In the genomic region with DNA sequence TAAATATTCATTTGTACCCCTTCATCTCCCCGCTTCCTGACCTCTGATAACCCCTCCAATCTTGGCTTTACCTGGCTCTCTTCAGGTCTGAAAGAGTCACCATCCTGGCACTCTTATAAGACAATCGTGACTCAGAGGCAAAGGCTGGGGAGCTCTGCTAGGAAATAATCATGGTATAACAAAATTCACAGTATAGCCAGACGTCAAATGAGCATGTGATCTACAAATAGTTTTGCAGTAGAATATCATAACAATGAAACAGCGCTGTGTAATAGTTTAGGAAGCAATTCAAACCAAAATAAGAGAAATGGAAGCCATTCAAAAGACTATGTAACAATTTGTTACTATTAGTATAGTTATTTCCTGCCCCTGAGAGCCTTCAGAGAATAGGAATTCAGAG, we compare ENCODE assay signal across 12 cellular contexts. TPM values are rescaled to one million over a fixed set of nuclear protein-coding genes. Genes with fewer than 3 reads are reported as not detected.
DNase-seq lines count a peak whose midpoint lies in the region; ATAC-seq and TF ChIP-seq lines count a peak whose summit lies in the region.
"Had no signal": no experiment of that assay in that cellular context is flagged by ENCODE, and none has a peak within 500 bp of the region (broad histone marks: within the 10 kb centered on the region; RNA-seq: fewer than 3 reads in every experiment).

No MANE protein-coding gene starts in this region.

- H3K4me3 ChIP-seq in left ventricle myocardium inferior (peak overlapping the region; percentile 35), heart right ventricle (peak overlapping the region in 4 of 10 donors; percentile 2 to 26 (median 12)), fibroblast of the aortic adventitia (ENCODE audit: low read depth, low read length) (no peak overlapping the region)
- H3K4me3 ChIP-seq: right lobe of liver had no signal

- POLR2A ChIA-PET in activated naive CD8-positive, alpha-beta T cell treated with anti-CD3 and anti-CD28 coated beads, Interleukin-2, amount 10 ng/mL, durations not matched to agents 7 days and 5 days (lab: Charles Lee), result no interaction called here

- 60 to 68% methylated on average over 4 of the region's 4 CpGs for WGBS in heart right ventricle, 2 donors

- no peaks in the 10 kb centered on the region for H3K9me3 ChIP-seq in left ventricle myocardium inferior (replicated peaks)
- H3K9me3 ChIP-seq in heart right ventricle, result no peaks in the 10 kb centered on the region
- H3K9me3 ChIP-seq: right lobe of liver had no signal

- no peaks in the 10 kb centered on the region for H3K36me3 Mint-ChIP-seq in activated naive CD8-positive, alpha-beta T cell treated with anti-CD3 and anti-CD28 coated beads, Interleukin-2, amount 10 ng/mL, durations not matched to agents 7 days and 5 days

- peak overlapping the region; percentile 26 for H3K27ac Mint-ChIP-seq in activated naive CD8-positive, alpha-beta T cell treated with anti-CD3 and anti-CD28 coated beads, Interleukin-2, amount 10 ng/mL, durations not matched to agents 7 days and 5 days

- H3K27ac ChIP-seq in left ventricle myocardium inferior (replicated peaks) (no peak overlapping the region), heart right ventricle (no peak overlapping the region)
- H3K27ac ChIP-seq: C4-2B, right lobe of liver had no signal

- peaks cover 5% of the 10 kb centered on the region for H3K27me3 Mint-ChIP-seq in activated naive CD8-positive, alpha-beta T cell treated with anti-CD3 and anti-CD28 coated beads, Interleukin-2, amount 10 ng/mL, durations not matched to agents 7 days and 5 days

- H3K9me3 Mint-ChIP-seq in activated naive CD8-positive, alpha-beta T cell treated with anti-CD3 and anti-CD28 coated beads, Interleukin-2, amount 10 ng/mL, durations not matched to agents 7 days and 5 days, result no peaks in the 10 kb centered on the region

- no peak for TF ChIP-seq CTCF in left ventricle myocardium inferior (IDR thresholded peaks at IDR 0.05; ENCODE audit: borderline replicate concordance)
- TF ChIP-seq CTCF in heart right ventricle (IDR thresholded peaks at IDR 0.05), result no peak
- TF ChIP-seq CTCF in fibroblast of the aortic adventitia (IDR thresholded peaks at IDR 0.05; ENCODE audit: insufficient read depth, low read length), result no peak

- no peak for ATAC-seq in heart right ventricle
- no peak for ATAC-seq in activated naive CD8-positive, alpha-beta T cell treated with anti-CD3 and anti-CD28 coated beads, Interleukin-2, amount 10 ng/mL, durations not matched to agents 7 days and 5 days (ENCODE audit: low read depth)
- no peak for ATAC-seq in HG02642 (IDR thresholded peaks at IDR 0.05; ENCODE audit: poor library complexity, unreplicated experiment)
- ATAC-seq: right lobe of liver had no signal

- peaks cover 2% of the 10 kb centered on the region for H3K4me1 Mint-ChIP-seq in activated naive CD8-positive, alpha-beta T cell treated with anti-CD3 and anti-CD28 coated beads, Interleukin-2, amount 10 ng/mL, durations not matched to agents 7 days and 5 days

- no peak for DNase-seq in left ventricle myocardium inferior
- no peak for DNase-seq in heart right ventricle
- no peak for DNase-seq in activated naive CD8-positive, alpha-beta T cell treated with anti-CD3 and anti-CD28 coated beads, Interleukin-2, amount 10 ng/mL, durations not matched to agents 7 days and 5 days
- peak; percentile 96 for DNase-seq in fibroblast of the aortic adventitia (ENCODE audit: low read depth)
- no peak for DNase-seq in cortex of kidney (lab: John Stamatoyannopoulos, UW)
- DNase-seq in SHP77 treated with DMSO at 0.1 percent for 48 hours (lab: John Stamatoyannopoulos, UW), result no peak
- no peak for DNase-seq in HUDEP-2 (lab: John Stamatoyannopoulos, UW; ENCODE audit: unreplicated experiment in 76 of 76)
- DNase-seq: activated CD4-positive, alpha-beta T cell treated with anti-CD3 and anti-CD28 coated beads for 48 hours; NCI-H524 treated with DMSO at 0.1 percent for 48 hours; right lobe of liver had no signal

- H3K4me1 ChIP-seq in left ventricle myocardium inferior, result peaks cover 6% of the 10 kb centered on the region
- H3K4me1 ChIP-seq in heart right ventricle, result peaks cover 0 to 25% (median 0%) of the 10 kb centered on the region in 9 donors
- H3K4me1 ChIP-seq: right lobe of liver had no signal

- H3K27me3 ChIP-seq in left ventricle myocardium inferior (ENCODE audit: low read depth) (peaks cover 12% of the 10 kb centered on the region), heart right ventricle (no peaks in the 10 kb centered on the region)
- H3K27me3 ChIP-seq: right lobe of liver had no signal

- H3K4me3 Mint-ChIP-seq in activated naive CD8-positive, alpha-beta T cell treated with anti-CD3 and anti-CD28 coated beads, Interleukin-2, amount 10 ng/mL, durations not matched to agents 7 days and 5 days, result peak overlapping the region; percentile 63

- intact Hi-C loops in left ventricle myocardium inferior (cut with micrococcal nuclease) (no loop called here), heart right ventricle (cut with DNase I) (no loop called here)

- H3K36me3 ChIP-seq in left ventricle myocardium inferior, result no peaks in the 10 kb centered on the region
- H3K36me3 ChIP-seq in heart right ventricle, result no peaks in the 10 kb centered on the region
- H3K36me3 ChIP-seq: right lobe of liver had no signal

RNA-seq across cellular contexts. Expression of a gene that starts 34.2 kb away (rescaled TPM):
- total RNA-seq in left ventricle myocardium inferior (not detected), heart right ventricle (not detected), fibroblast of the aortic adventitia (ENCODE audit: low replicate concordance) (not detected in 2 replicates)
- under 1 TPM in 1 of 2 donors, not detected in 1; 0.01 TPM for polyA plus RNA-seq in heart right ventricle
- total RNA-seq in activated naive CD8-positive, alpha-beta T cell treated with anti-CD3 and anti-CD28 coated beads, Interleukin-2, amount 10 ng/mL, durations not matched to agents 7 days and 5 days, result not detected
- total RNA-seq: right lobe of liver had no signal
